Comparison of ENCODE assay signal across 15 cellular contexts in the genomic region with DNA sequence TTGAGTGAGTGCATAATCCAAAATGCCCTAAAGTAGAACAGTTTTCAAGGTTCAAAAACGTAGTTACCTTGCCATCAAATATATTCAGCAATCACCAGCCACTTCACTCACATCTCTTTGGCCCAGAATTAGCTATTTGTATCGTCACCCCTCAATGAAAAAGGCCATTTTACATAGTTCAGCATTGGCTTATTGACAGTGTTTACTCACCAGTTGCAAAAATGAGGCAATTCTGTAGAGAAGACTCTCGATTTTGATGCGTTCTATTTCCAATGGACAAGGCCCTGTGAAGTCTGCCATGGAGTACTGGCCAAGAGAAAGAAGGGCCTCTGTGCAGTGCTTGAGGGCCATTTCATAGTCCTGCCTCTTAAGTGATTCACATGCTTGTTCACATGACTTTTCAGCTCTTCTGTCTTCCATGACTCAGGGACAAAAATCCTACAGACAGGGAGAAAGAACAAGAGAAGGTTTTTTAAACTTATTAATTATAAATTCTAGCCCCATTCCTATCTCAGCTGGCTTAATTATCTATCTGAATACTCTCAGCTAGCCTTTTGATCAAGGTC. TPM values are rescaled to one million over a fixed set of nuclear protein-coding genes. Genes with fewer than 3 reads are reported as not detected.
DNase-seq lines count a peak whose midpoint lies in the region; ATAC-seq and TF ChIP-seq lines count a peak whose summit lies in the region.
"Had no signal": no experiment of that assay in that cellular context is flagged by ENCODE, and none has a peak within 500 bp of the region (broad histone marks: within the 10 kb centered on the region; RNA-seq: fewer than 3 reads in every experiment).

No MANE protein-coding gene starts in this region.

- H3K27ac Mint-ChIP-seq in T-helper 17 cell, result peak overlapping the region; percentile 72
- H3K27ac Mint-ChIP-seq: activated naive CD4-positive, alpha-beta T cell treated with anti-CD3 and anti-CD28 coated beads, Interleukin-2, amount 10 ng/mL, durations not matched to agents 7 days and 5 days had no signal

- peak overlapping the region; percentile 12 for H3K4me3 Mint-ChIP-seq in T-helper 17 cell
- H3K4me3 Mint-ChIP-seq: activated naive CD4-positive, alpha-beta T cell treated with anti-CD3 and anti-CD28 coated beads, Interleukin-2, amount 10 ng/mL, durations not matched to agents 7 days and 5 days; naive thymus-derived CD8-positive, alpha-beta T cell had no signal

- H3K4me1 Mint-ChIP-seq in T-helper 17 cell, result peaks cover 26% of the 10 kb centered on the region

- H3K27me3 Mint-ChIP-seq in T-helper 17 cell, result no peaks in the 10 kb centered on the region
- H3K27me3 Mint-ChIP-seq: activated naive CD4-positive, alpha-beta T cell treated with anti-CD3 and anti-CD28 coated beads, Interleukin-2, amount 10 ng/mL, durations not matched to agents 7 days and 5 days; naive thymus-derived CD8-positive, alpha-beta T cell had no signal

- no peak overlapping the region for H3K4me3 ChIP-seq in fibroblast of mammary gland (ENCODE audit: control insufficient read depth, low read depth, low read length)
- H3K4me3 ChIP-seq: lower lobe of right lung, testis had no signal

- H3K9me3 ChIP-seq in T-helper 17 cell (ENCODE audit: control insufficient read depth, low read length, poor library complexity, severe bottlenecking), result no peaks in the 10 kb centered on the region
- H3K9me3 ChIP-seq: lower lobe of right lung, testis had no signal

- no peak for ATAC-seq in T-helper 17 cell
- ATAC-seq: lower lobe of right lung; naive thymus-derived CD8-positive, alpha-beta T cell had no signal

- H3K36me3 Mint-ChIP-seq in T-helper 17 cell (ENCODE audit: low read depth), result peaks cover 4% of the 10 kb centered on the region

- no peak for TF ChIP-seq CTCF in fibroblast of mammary gland (conservative IDR thresholded peaks at IDR 0.05; ENCODE audit: control insufficient read depth, insufficient read depth, low read depth, low read length)

- peak; percentile 25 for DNase-seq in Ammon's horn (ENCODE audit: low spot score)
- DNase-seq in T-helper 17 cell, result no peak
- DNase-seq in fibroblast of mammary gland (ENCODE audit: low read depth), result peak; percentile 62
- DNase-seq in medulla oblongata (ENCODE audit: extremely low spot score), result peak; percentile 50
- no peak for DNase-seq in LoVo (ENCODE audit: low spot score)
- no peak for DNase-seq in Kasumi-1 (lab: John Stamatoyannopoulos, UW)
- no peak for DNase-seq in HPDE6-E6E7 (ENCODE audit: extremely low spot score)
- DNase-seq in NCI-H345 (lab: John Stamatoyannopoulos, UW), result no peak
- DNase-seq: activated CD4-positive, alpha-beta T cell treated with anti-CD3 and anti-CD28 coated beads for 1 hour; activated CD8-positive, alpha-beta memory T cell treated with anti-CD3 and anti-CD28 coated beads, Interleukin-2, amount 50 U/mL, for 4 hours; activated naive CD4-positive, alpha-beta T cell treated with anti-CD3 and anti-CD28 coated beads, Interleukin-2, amount 10 ng/mL, durations not matched to agents 7 days and 5 days; lower lobe of right lung; naive thymus-derived CD8-positive, alpha-beta T cell; NCI-H2107; testis had no signal

RNA-seq across cellular contexts. Expression of gene HELZ, which starts 26.5 kb away (rescaled TPM):
- total RNA-seq in T-helper 17 cell, result 100 to 1,000 TPM; 124 to 164 TPM

Comparison
In these comparisons a context has a peak if more than half of its experiments do, and no peak if none do; other contexts are left out.
1. DNase-seq: peak in Ammon's horn (single experiment), fibroblast of mammary gland (single experiment) and medulla oblongata (single experiment); none in T-helper 17 cell (0 of 3), LoVo (single experiment), Kasumi-1 (0 of 2), HPDE6-E6E7 (single experiment) and NCI-H345 (single experiment).